18 cellular contexts compared by ENCODE assay signal in the genomic region with DNA sequence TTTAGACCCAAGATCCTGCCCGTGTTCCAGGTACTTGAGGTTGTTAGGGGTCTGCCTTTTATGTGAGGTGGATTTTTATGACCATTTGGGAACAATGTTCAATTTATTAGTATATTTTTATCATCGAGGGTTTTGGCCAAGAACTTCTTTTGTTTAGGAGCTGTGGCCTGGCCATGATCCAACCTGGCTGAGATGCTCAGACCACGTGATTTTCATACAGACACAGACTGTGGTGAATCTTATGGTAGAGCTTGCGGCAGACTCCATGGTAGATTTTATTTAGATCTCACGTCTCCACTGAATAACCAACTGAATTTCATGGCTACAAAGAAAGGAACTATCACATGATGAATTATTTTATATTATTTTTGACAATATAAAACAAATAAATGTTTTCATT.
DNase-seq lines count a peak whose midpoint lies in the region; TF ChIP-seq lines count a peak whose summit lies in the region.
"Had no signal": no experiment of that assay in that cellular context is flagged by ENCODE, and none has a peak within 500 bp of the region (broad histone marks: within the 10 kb centered on the region; RNA-seq: fewer than 3 reads in every experiment).

No MANE protein-coding gene starts in this region.

- TF ChIP-seq CTCF in cardiac fibroblast (IDR thresholded peaks at IDR 0.05; ENCODE audit: low read depth, low read length) = no peak

- peak; percentile 18 for DNase-seq in EH (ENCODE audit: low read depth)
- DNase-seq in MG63 = peak; percentile 32
- peak; percentile 27 to 32 for DNase-seq in cardiac fibroblast (ENCODE audit: low read depth in 2 of 2)
- DNase-seq in iris pigment epithelial cell (ENCODE audit: low read depth) = peak; percentile 51
- no peak for DNase-seq in NCI-H2107 treated with DMSO at 0.1 percent for 48 hours (lab: John Stamatoyannopoulos, UW; ENCODE audit: unreplicated experiment)
- no peak for DNase-seq in activated naive CD4-positive, alpha-beta T cell treated with anti-CD3 and anti-CD28 coated beads, Interleukin-2, amount 50 U/mL, for 16 hours
- DNase-seq in UCSD-AML1 (lab: John Stamatoyannopoulos, UW; ENCODE audit: unreplicated experiment) = no peak
- DNase-seq: activated CD4-positive, alpha-beta memory T cell treated with anti-CD3 and anti-CD28 coated beads for 36 hours; activated T-cell treated with anti-CD3 and anti-CD28 coated beads, Interleukin-2, amount 50 U/mL, for 24 hours; AML-193; Calu3; NCI-H2171; nephron progenitor cell; psoas muscle; stimulated activated CD4-positive, alpha-beta T cell treated with anti-CD3 and anti-CD28 coated beads, Interleukin-4, amount 100 ng/mL, for 1 hour; WERI-Rb-1 had no signal

- no peaks in the 10 kb centered on the region for H3K36me3 ChIP-seq in MG63
- H3K36me3 ChIP-seq: esophagus muscularis mucosa, WERI-Rb-1 had no signal

- no peak overlapping the region for H3K4me3 ChIP-seq in MG63
- no peak overlapping the region for H3K4me3 ChIP-seq in cardiac fibroblast (replicated peaks in 1 of 2; ENCODE audit: low read depth in 2 of 2, low read length in 2 of 2)
- H3K4me3 ChIP-seq: esophagus muscularis mucosa, psoas muscle, skin epidermis had no signal

- H3K9me3 ChIP-seq in MG63 = peaks cover 2% of the 10 kb centered on the region; the same call in 1 of the 2 replicates
- H3K9me3 ChIP-seq: esophagus muscularis mucosa, psoas muscle had no signal

- H3K27me3 ChIP-seq in MG63 = no peaks in the 10 kb centered on the region
- H3K27me3 ChIP-seq: esophagus muscularis mucosa had no signal

Comparison
In these comparisons a context has a peak if more than half of its experiments do, and no peak if none do; other contexts are left out.
1. DNase-seq: peak in EH (single experiment), MG63 (single experiment), cardiac fibroblast (2 of 2) and iris pigment epithelial cell (single experiment); none in NCI-H2107 treated with DMSO at 0.1 percent for 48 hours (single experiment), activated naive CD4-positive, alpha-beta T cell treated with anti-CD3 and anti-CD28 coated beads, Interleukin-2, amount 50 U/mL, for 16 hours (single experiment) and UCSD-AML1 (single experiment).